In the genomic region with DNA sequence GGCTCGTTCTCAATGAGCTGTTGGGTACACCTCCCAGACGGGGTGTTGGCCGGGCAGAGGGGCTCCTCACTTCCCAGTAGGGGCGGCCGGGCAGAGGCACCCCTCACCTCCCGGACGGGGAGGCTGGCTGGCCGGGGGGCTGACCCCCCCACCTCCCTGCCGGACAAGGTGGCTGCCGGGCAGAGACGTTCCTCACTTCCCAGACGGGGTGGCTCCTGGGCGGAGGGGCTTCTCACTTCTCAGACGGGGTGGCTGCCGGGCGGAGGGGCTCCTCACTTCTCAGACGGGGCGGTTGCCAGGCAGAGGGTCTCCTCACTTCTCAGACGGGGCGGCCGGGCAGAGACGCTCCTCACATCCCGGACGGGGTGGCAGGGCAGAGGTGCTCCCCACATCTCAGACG, we compare ENCODE assay signal across 1 cellular context.
DNase-seq lines count a peak whose midpoint lies in the region; TF ChIP-seq lines count a peak whose summit lies in the region.
"Not testable (repeated sequence)": the region's sequence is repeated elsewhere in the genome, so short reads cannot be mapped to it uniquely, and the experiment has no call there.

No MANE protein-coding gene starts in this region.

- H3K4me1 ChIP-seq in spleen: not testable (repeated sequence)

- not testable (repeated sequence) for H3K4me3 ChIP-seq in spleen

- DNase-seq in spleen: peak; percentile 68

- H3K27ac ChIP-seq in spleen: not testable (repeated sequence)

- WGBS in spleen, 5 donors: 72 to 92% (median 89%) methylated on average over 7 to 24 of the region's 25 CpGs

- not testable (repeated sequence) for TF ChIP-seq POLR2A in spleen (IDR thresholded peaks at IDR 0.05)

- H3K27me3 ChIP-seq in spleen (replicated peaks in 1 of 7): not testable (repeated sequence)

- H3K36me3 ChIP-seq in spleen: not testable (repeated sequence)

- not testable (repeated sequence) for TF ChIP-seq CTCF in spleen (IDR thresholded peaks at IDR 0.05 in 8 of 11, conservative IDR thresholded peaks at IDR 0.05 in 3 of 11)

- intact Hi-C loops in spleen (cut with DNase I; ENCODE audit: low total_unique reads): not testable (repeated sequence)

- H3K9me3 ChIP-seq in spleen: not testable (repeated sequence)
